Comparison of ENCODE assay signal across 13 cellular contexts in the genomic region with DNA sequence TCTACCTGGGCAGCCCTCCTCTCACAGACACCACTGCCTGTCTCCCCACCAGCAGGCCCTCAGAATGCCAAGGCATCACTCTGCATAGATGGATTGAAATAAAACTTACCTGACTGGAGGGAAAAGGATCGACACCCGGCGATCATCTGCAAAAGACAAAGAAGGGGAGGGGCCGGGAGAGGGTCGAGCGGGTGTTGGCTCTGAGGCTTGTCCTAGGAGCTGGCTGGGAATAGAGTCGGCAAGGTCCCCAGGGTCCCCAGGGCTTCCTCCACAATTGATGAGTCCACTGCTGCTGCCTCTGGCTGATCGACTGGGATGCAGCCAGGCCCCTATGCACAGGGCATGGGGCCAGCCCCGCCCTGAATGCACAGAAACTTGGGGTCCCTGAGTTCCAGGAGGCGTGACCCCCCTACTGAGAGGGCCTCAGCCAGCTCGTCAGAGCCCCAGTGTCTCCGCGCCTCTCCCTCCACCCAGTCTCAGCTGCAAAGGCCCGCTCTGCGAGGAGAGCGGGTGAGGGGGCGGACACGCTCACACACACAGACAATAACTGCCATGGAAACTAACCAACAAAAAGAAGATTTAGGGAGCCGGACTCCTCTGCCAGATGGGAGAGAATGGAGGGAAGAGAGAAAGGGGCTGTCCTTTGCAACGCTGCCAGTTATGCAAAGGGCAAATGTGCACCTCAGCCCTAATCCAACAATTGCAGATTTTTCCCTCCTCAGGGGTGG. TPM values are rescaled to one million over a fixed set of nuclear protein-coding genes. Genes with fewer than 3 reads are reported as not detected.
DNase-seq lines count a peak whose midpoint lies in the region; ATAC-seq and TF ChIP-seq lines count a peak whose summit lies in the region.
"Had no signal": no experiment of that assay in that cellular context is flagged by ENCODE, and none has a peak within 500 bp of the region (broad histone marks: within the 10 kb centered on the region; RNA-seq: fewer than 3 reads in every experiment).

Gene KLHDC8A, minus strand, starts transcription at position 499 of the 728 bp plus-strand sequence. CDS start 13,318 bp downstream, outside the sequence.

- no peaks in the 10 kb centered on the region for H3K79me2 ChIP-seq in neural progenitor cell (ENCODE audit: low read depth)

- H3K4me3 Mint-ChIP-seq in neural progenitor cell: peak within 1 kb of the TSS; percentile 84

- H3K9me3 ChIP-seq in A673 (ENCODE audit: low read depth, low read length, poor library complexity, severe bottlenecking) (no peaks in the 10 kb centered on the region), HUES48 (ENCODE audit: control insufficient read depth, insufficient read depth, low read length) (no peaks in the 10 kb centered on the region), neural progenitor cell (ENCODE audit: low read depth) (no peaks in the 10 kb centered on the region)
- H3K9me3 ChIP-seq: BE2C had no signal

- TF ChIP-seq CTCF in A673 (conservative IDR thresholded peaks at IDR 0.05; ENCODE audit: low read depth, low read length) (no peak), brain microvascular endothelial cell (IDR thresholded peaks at IDR 0.05; ENCODE audit: low read depth, low read length, missing control alignments) (no peak), neural progenitor cell (IDR thresholded peaks at IDR 0.05) (no peak)

- ATAC-seq in GM21529 (IDR thresholded peaks at IDR 0.05; ENCODE audit: unreplicated experiment): no peak

- H3K4me3 ChIP-seq in A673 (ENCODE audit: low read depth, low read length, poor library complexity, severe bottlenecking) (no peak within 1 kb of the TSS), HUES48 (ENCODE audit: low read depth, low read length) (no peak within 1 kb of the TSS), brain microvascular endothelial cell (ENCODE audit: low read depth, low read length) (peak within 1 kb of the TSS; percentile 26), neural progenitor cell (peak within 1 kb of the TSS; percentile 39)
- H3K4me3 ChIP-seq: smooth muscle cell had no signal

- intact Hi-C loops in A673 (cut with micrococcal nuclease; ENCODE audit: unreplicated experiment): no loop called here

- in situ Hi-C loops in brain microvascular endothelial cell (cut with HindIII; ENCODE audit: low pct_ligation_motif_present, low sequenced_read_pairs): no loop called here

- BruUV-seq in A673 (replicated peaks; lab: Mats Ljungman, UMichigan): no TSS peak

- DNase-seq in A673 (ENCODE audit: low spot score) (peak; percentile 62), brain microvascular endothelial cell (no peak), neural progenitor cell (ENCODE audit: low spot score) (peak; percentile 76), NCI-H526 treated with DMSO at 0.1 percent for 48 hours (lab: John Stamatoyannopoulos, UW) (no peak), KG1 (lab: John Stamatoyannopoulos, UW) (no peak), cerebellar nuclear complex (lab: John Stamatoyannopoulos, UW) (no peak)
- DNase-seq: BE2C, SHP77 treated with DMSO at 0.1 percent for 48 hours had no signal

- no peaks in the 10 kb centered on the region for H4K20me1 ChIP-seq in neural progenitor cell (ENCODE audit: low read depth)

- no peak within 1 kb of the TSS for H3K9ac ChIP-seq in HUES48 (ENCODE audit: low read depth, low read length)
- no peak within 1 kb of the TSS for H3K9ac ChIP-seq in neural progenitor cell

- peaks cover 15% of the 10 kb centered on the region for H3K4me1 ChIP-seq in A673 (ENCODE audit: insufficient read depth, low read length, poor library complexity, severe bottlenecking)
- H3K4me1 ChIP-seq in HUES48 (ENCODE audit: control insufficient read depth, insufficient read depth, low read length): peaks cover 59% of the 10 kb centered on the region
- H3K4me1 ChIP-seq in neural progenitor cell: peaks cover 87% of the 10 kb centered on the region

- peak within 1 kb of the TSS; percentile 83 for H3K4me2 ChIP-seq in neural progenitor cell
- H3K4me2 ChIP-seq: smooth muscle cell had no signal

- H3K36me3 Mint-ChIP-seq in neural progenitor cell: no peaks in the 10 kb centered on the region

- H3K27me3 ChIP-seq in A673 (replicated peaks; ENCODE audit: insufficient read depth, low read depth, low read length, poor library complexity) (no peaks in the 10 kb centered on the region), HUES48 (ENCODE audit: control insufficient read depth, insufficient read depth, low read length) (no peaks in the 10 kb centered on the region), brain microvascular endothelial cell (replicated peaks) (peaks cover 12% of the 10 kb centered on the region), neural progenitor cell (no peaks in the 10 kb centered on the region)
- H3K27me3 ChIP-seq: BE2C had no signal

- H3K27me3 Mint-ChIP-seq in neural progenitor cell (ENCODE audit: insufficient read depth, low read depth): peaks cover 10% of the 10 kb centered on the region

- POLR2A ChIA-PET in A673 (lab: Charles Lee; ENCODE audit: low non-redundant PET): interaction anchor here (0.5 to 0.6 kb wide), 2 partner anchors 194 to 737 kb away, joined by 8 to 26 read pairs; no protein-coding TSS in a partner anchor

- no peak within 1 kb of the TSS for H3K27ac ChIP-seq in A673 (ENCODE audit: low read depth, low read length, poor library complexity, severe bottlenecking)
- H3K27ac ChIP-seq in HUES48 (ENCODE audit: low read depth, low read length): peak within 1 kb of the TSS; percentile 15
- H3K27ac ChIP-seq in brain microvascular endothelial cell: no peak within 1 kb of the TSS
- peak within 1 kb of the TSS; percentile 57 for H3K27ac ChIP-seq in neural progenitor cell

- H2AFZ ChIP-seq in neural progenitor cell (replicated peaks): peak within 1 kb of the TSS; percentile 82

- CTCF ChIA-PET in A673 (lab: Charles Lee): interaction anchor here (0.7 kb wide), 2 partner anchors 129 to 168 kb away, joined by 8 read pairs; no protein-coding TSS in a partner anchor

- no peaks in the 10 kb centered on the region for H3K36me3 ChIP-seq in A673 (ENCODE audit: insufficient read depth, low read length, poor library complexity, severe bottlenecking)
- H3K36me3 ChIP-seq in HUES48 (ENCODE audit: control insufficient read depth, insufficient read depth, low read length): no peaks in the 10 kb centered on the region
- H3K36me3 ChIP-seq in brain microvascular endothelial cell (replicated peaks): no peaks in the 10 kb centered on the region
- H3K36me3 ChIP-seq in neural progenitor cell: no peaks in the 10 kb centered on the region
- H3K36me3 ChIP-seq: BE2C had no signal

- H3K4me1 Mint-ChIP-seq in neural progenitor cell: peaks cover 83% of the 10 kb centered on the region

- peak within 1 kb of the TSS; percentile 86 for H3K27ac Mint-ChIP-seq in neural progenitor cell

- H3K9me3 Mint-ChIP-seq in neural progenitor cell: no peaks in the 10 kb centered on the region

- peaks cover 80% of the 10 kb centered on the region for H3F3A ChIP-seq in neural progenitor cell (ENCODE audit: low read depth)

RNA-seq across cellular contexts. Expression of gene KLHDC8A, which starts in this region (rescaled TPM):
- total RNA-seq in A673 (2021) (0.39 TPM in 1 of 2 replicates, not detected in the other), neural progenitor cell (ENCODE audit: low replicate concordance) (9.7 and 20.2 TPM in 2 replicates)
- total RNA-seq: HT-29, NCI-H460, smooth muscle cell had no signal

Comparison
In these comparisons a context has a peak if more than half of its experiments do, and no peak if none do; other contexts are left out.
1. Peak in DNase-seq in A673; RNA of the gene not detected or under 1 TPM.
2. H3K27ac ChIP-seq: peak in HUES48 (single experiment) and neural progenitor cell (single experiment); none in A673 (single experiment) and brain microvascular endothelial cell (single experiment).
3. H3K4me3 ChIP-seq: peak in brain microvascular endothelial cell (single experiment) and neural progenitor cell (single experiment); none in A673 (single experiment) and HUES48 (single experiment).